18 cellular contexts compared by ENCODE assay signal in the genomic region with DNA sequence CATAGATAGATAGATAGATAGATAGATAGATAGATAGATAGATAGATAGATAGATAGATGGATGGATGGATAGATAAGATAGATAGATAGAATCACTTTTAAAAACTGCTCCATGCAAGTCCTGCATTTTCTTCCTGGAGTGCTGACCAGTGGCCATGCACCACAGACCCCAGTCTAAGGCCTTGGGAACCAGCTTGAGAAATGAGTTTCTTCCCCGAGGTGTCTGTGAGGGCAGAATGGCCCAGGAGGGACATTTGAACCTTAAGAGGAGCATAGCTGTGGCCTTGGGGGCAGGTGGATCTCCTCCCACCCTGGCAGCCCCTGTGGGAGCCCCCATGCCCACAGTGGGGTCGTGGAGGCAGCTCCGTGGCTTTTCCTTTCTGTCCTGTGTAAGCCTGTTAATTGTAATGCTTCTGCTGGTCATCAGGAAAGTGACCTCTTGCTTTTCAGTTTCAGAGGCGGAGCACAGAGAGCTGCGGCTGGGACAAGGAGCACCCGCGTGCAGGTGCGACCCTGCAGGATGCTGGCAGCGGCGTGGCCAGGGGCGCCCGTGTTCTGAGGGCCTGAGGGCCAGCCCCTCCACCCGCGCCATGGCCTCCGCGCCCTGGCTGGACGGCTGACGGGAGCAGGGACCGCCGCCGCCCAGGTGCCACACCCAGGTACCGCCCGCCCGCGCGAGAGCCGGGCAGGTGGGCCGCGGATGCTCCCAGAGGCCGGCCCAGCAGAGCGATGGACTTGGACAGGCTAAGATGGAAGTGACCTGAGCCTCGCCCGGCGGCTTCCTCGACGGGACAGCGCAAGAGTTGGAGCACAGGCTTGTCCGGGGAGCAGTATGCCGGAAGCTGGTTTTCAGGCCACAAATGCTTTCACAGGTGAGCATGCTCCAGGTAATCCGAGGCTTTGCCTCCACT.
"Had no signal": no experiment of that assay in that cellular context is flagged by ENCODE, and none has a peak within 500 bp of the region (broad histone marks: within the 10 kb centered on the region; RNA-seq: fewer than 3 reads in every experiment).

No MANE protein-coding gene starts in this region.

- ATAC-seq: pancreas, upper lobe of right lung had no signal

- H3K4me3 ChIP-seq: dorsolateral prefrontal cortex, esophagus squamous epithelium, pancreas, skin epidermis, upper lobe of right lung had no signal

- H3K27ac ChIP-seq: dorsolateral prefrontal cortex, pancreas, upper lobe of right lung had no signal

- H3K9me3 ChIP-seq: esophagus squamous epithelium, pancreas, upper lobe of right lung had no signal

- H3K27ac Mint-ChIP-seq: activated CD4-positive, alpha-beta memory T cell treated with anti-CD3 and anti-CD28 coated beads, Interleukin-2, amount 10 ng/mL, durations not matched to agents 7 days and 5 days; activated naive CD4-positive, alpha-beta T cell treated with anti-CD3 and anti-CD28 coated beads, Interleukin-2, amount 50 U/mL, for 24 hours; immature natural killer cell; nephron progenitor cell had no signal

- H3K27me3 ChIP-seq: dorsolateral prefrontal cortex, esophagus squamous epithelium, pancreas, upper lobe of right lung had no signal

- H3K4me3 Mint-ChIP-seq: activated CD4-positive, alpha-beta memory T cell treated with anti-CD3 and anti-CD28 coated beads, Interleukin-2, amount 10 ng/mL, durations not matched to agents 7 days and 5 days; activated naive CD4-positive, alpha-beta T cell treated with anti-CD3 and anti-CD28 coated beads, Interleukin-2, amount 50 U/mL, for 24 hours; immature natural killer cell; nephron progenitor cell had no signal

- H3K36me3 ChIP-seq: esophagus squamous epithelium, pancreas, upper lobe of right lung had no signal

- H3K36me3 Mint-ChIP-seq: brain, immature natural killer cell had no signal

- H3K27me3 Mint-ChIP-seq: activated CD4-positive, alpha-beta memory T cell treated with anti-CD3 and anti-CD28 coated beads, Interleukin-2, amount 10 ng/mL, durations not matched to agents 7 days and 5 days; activated naive CD4-positive, alpha-beta T cell treated with anti-CD3 and anti-CD28 coated beads, Interleukin-2, amount 50 U/mL, for 24 hours had no signal

- H3K9me3 Mint-ChIP-seq: activated CD4-positive, alpha-beta memory T cell treated with anti-CD3 and anti-CD28 coated beads, Interleukin-2, amount 10 ng/mL, durations not matched to agents 7 days and 5 days; activated naive CD4-positive, alpha-beta T cell treated with anti-CD3 and anti-CD28 coated beads, Interleukin-2, amount 50 U/mL, for 24 hours; brain; immature natural killer cell; nephron progenitor cell had no signal

- DNase-seq: activated CD4-positive, alpha-beta memory T cell treated with anti-CD3 and anti-CD28 coated beads, Interleukin-2, amount 10 ng/mL, durations not matched to agents 7 days and 5 days; amygdala; cerebellar nuclear complex; esophagus squamous epithelium; foreskin fibroblast; glutamatergic neuron; immature natural killer cell; mesendoderm; nephron progenitor cell; pancreas; retina; substantia nigra; T-helper 9 cell; upper lobe of right lung had no signal
